In genomic region chr6:158648682-158649131, GRCh38 we compare ENCODE assay signal across 8 cellular contexts. TPM values are rescaled to one million over a fixed set of nuclear protein-coding genes. Genes with fewer than 3 reads are reported as not detected.
DNase-seq lines count a peak whose midpoint lies in the region; ATAC-seq and TF ChIP-seq lines count a peak whose summit lies in the region.

No MANE protein-coding gene starts in this region.

- H3K27ac Mint-ChIP-seq in stimulated activated memory B cell treated with anti-CD40 and anti-IgM and Interleukin-4, amounts not matched to agents 10 μg/mL and 1 μg/mL and 100 μg/mL, for 72 hours = peak overlapping the region; percentile 98
- H3K27ac Mint-ChIP-seq in mesothelial cell of epicardium = no peak overlapping the region

- no peaks in the 10 kb centered on the region for H3K36me3 Mint-ChIP-seq in stimulated activated memory B cell treated with anti-CD40 and anti-IgM and Interleukin-4, amounts not matched to agents 10 μg/mL and 1 μg/mL and 100 μg/mL, for 72 hours
- H3K36me3 Mint-ChIP-seq in mesothelial cell of epicardium = no peaks in the 10 kb centered on the region

- no peaks in the 10 kb centered on the region for H3K9me3 ChIP-seq in esophagus muscularis mucosa

- no peaks in the 10 kb centered on the region for H3K27me3 ChIP-seq in esophagus muscularis mucosa

- no peaks in the 10 kb centered on the region for H3K9me3 Mint-ChIP-seq in stimulated activated memory B cell treated with anti-CD40 and anti-IgM and Interleukin-4, amounts not matched to agents 10 μg/mL and 1 μg/mL and 100 μg/mL, for 72 hours
- H3K9me3 Mint-ChIP-seq in mesothelial cell of epicardium = no peaks in the 10 kb centered on the region

- no peak for TF ChIP-seq POLR2A in esophagus muscularis mucosa (IDR thresholded peaks at IDR 0.05; ENCODE audit: low read depth)

- WGBS in esophagus muscularis mucosa = 54% methylated on average over 5 of the region's 5 CpGs

- peaks cover 53% of the 10 kb centered on the region for H3K4me1 Mint-ChIP-seq in stimulated activated memory B cell treated with anti-CD40 and anti-IgM and Interleukin-4, amounts not matched to agents 10 μg/mL and 1 μg/mL and 100 μg/mL, for 72 hours
- H3K4me1 Mint-ChIP-seq in mesothelial cell of epicardium = peaks cover 42% of the 10 kb centered on the region

- DNase-seq in EH (ENCODE audit: low read depth) = peak; percentile 96
- DNase-seq in RPMI7951 (ENCODE audit: low read depth) = peak; percentile 77
- peak; percentile 87 for DNase-seq in esophagus muscularis mucosa (ENCODE audit: extremely low spot score)
- no peak for DNase-seq in dermis blood vessel endothelial cell
- DNase-seq in mesothelial cell of epicardium (ENCODE audit: low spot score in 2 of 2, unreplicated experiment in 2 of 2) = no peak

- ATAC-seq in GM21619 (IDR thresholded peaks at IDR 0.05; ENCODE audit: unreplicated experiment) (peak; percentile 33), HG03457 (IDR thresholded peaks at IDR 0.05; ENCODE audit: unreplicated experiment) (no peak)
- peak; percentile 21 for ATAC-seq in stimulated activated memory B cell treated with anti-CD40 and anti-IgM and Interleukin-4, amounts not matched to agents 10 μg/mL and 1 μg/mL and 100 μg/mL, for 72 hours

- TF ChIP-seq CTCF in esophagus muscularis mucosa (IDR thresholded peaks at IDR 0.05) (no peak), mesothelial cell of epicardium (IDR thresholded peaks at IDR 0.05; ENCODE audit: unreplicated experiment) (no peak)

- H3K4me3 ChIP-seq in esophagus muscularis mucosa = no peak overlapping the region

- TF ChIP-seq EP300 in esophagus muscularis mucosa (IDR thresholded peaks at IDR 0.05) = no peak

- H3K27me3 Mint-ChIP-seq in stimulated activated memory B cell treated with anti-CD40 and anti-IgM and Interleukin-4, amounts not matched to agents 10 μg/mL and 1 μg/mL and 100 μg/mL, for 72 hours = no peaks in the 10 kb centered on the region
- no peaks in the 10 kb centered on the region for H3K27me3 Mint-ChIP-seq in mesothelial cell of epicardium (ENCODE audit: low read depth)

- H3K36me3 ChIP-seq in esophagus muscularis mucosa = no peaks in the 10 kb centered on the region

- H3K4me1 ChIP-seq in esophagus muscularis mucosa = peaks cover 15 to 40% (median 25%) of the 10 kb centered on the region in 4 donors

- H3K27ac ChIP-seq in esophagus muscularis mucosa (replicated peaks in 1 of 4) = peak overlapping the region in 3 of 4 donors; percentile 46 to 99 (median 64)

- intact Hi-C loops in esophagus muscularis mucosa (cut with DNase I) = no loop called here

- peak overlapping the region; percentile 82 for H3K4me3 Mint-ChIP-seq in stimulated activated memory B cell treated with anti-CD40 and anti-IgM and Interleukin-4, amounts not matched to agents 10 μg/mL and 1 μg/mL and 100 μg/mL, for 72 hours
- no peak overlapping the region for H3K4me3 Mint-ChIP-seq in mesothelial cell of epicardium

RNA-seq across cellular contexts. Expression of gene SYTL3, which starts 1.1 kb away (rescaled TPM):
- total RNA-seq in RPMI7951 (2014; rRNA removed; shearing (Covaris generic)) = 4.1 and 6.2 TPM in 2 replicates
- total RNA-seq in esophagus muscularis mucosa (10 to 100 TPM in 1 of 4 donors, 1 to 10 TPM in 3; 4.8 to 10.1 (median 7.6) TPM), dermis blood vessel endothelial cell (0.70 and 0.85 TPM in 2 replicates), mesothelial cell of epicardium (5.4 to 6.1 TPM (median 5.5 TPM) in 3 replicates)

RNA-seq across cellular contexts. Expression of gene DYNLT1, which starts 4.2 kb away (rescaled TPM):
- total RNA-seq in RPMI7951 (2014; rRNA removed; shearing (Covaris generic)) = 163 and 195 TPM in 2 replicates
- total RNA-seq in esophagus muscularis mucosa (100 to 1,000 TPM in 3 of 4 donors, 10 to 100 TPM in 1; 90.7 to 147 (median 102) TPM), dermis blood vessel endothelial cell (68.1 and 80.2 TPM in 2 replicates), mesothelial cell of epicardium (142 to 148 TPM (median 145 TPM) in 3 replicates)

Comparison
In these comparisons a context has a peak if more than half of its experiments do, and no peak if none do; other contexts are left out.
1. DNase-seq: peak in EH (single experiment), RPMI7951 (single experiment) and esophagus muscularis mucosa (single experiment); none in dermis blood vessel endothelial cell (single experiment) and mesothelial cell of epicardium (0 of 2).